ENCODE assay signal across 1 cellular context in the genomic region with DNA sequence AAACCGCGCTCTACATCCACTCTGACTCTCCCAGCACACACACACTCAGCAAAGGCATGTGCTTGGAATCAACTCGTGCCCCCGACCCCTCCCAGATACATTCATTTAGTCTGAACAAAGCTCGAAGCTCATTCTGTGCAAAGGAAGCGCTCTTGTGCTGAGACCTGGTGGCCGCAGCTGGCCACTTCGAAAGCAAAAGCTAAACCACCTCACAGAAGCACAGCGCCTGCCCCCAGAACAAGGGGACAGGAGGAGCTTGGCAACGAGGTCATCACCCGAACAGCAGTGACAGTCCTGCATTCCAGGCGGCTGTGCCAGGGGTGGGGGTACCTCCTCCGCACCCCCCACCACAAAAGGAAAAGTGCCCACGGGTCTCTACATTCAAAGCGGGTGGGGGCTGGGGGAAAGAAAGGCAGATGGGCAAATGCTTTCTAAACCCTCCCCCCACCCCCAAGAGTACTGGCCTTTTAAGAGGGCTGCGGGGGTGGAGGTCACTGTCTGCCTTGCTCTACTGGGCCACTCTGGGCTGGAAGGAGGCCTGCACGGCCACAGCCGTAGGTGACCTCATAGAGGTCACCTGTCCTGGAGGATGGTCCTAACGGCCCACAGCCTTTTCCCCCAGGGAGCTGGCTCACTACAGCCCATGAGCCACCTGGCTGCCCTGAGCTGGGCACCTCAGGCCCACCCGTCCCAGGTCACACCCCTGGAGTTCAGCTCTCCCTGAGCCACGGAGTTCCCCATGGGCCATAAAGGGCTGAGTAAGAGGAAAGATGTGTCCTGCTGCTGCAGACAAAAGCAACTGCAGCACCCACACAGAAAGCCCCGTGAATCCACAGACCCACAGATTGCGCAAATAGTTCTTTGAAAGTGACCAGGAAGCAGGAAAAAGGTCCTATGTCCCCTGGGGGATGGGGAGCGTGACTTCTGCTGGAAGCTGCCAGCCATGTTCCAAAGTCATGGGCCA.
TF ChIP-seq lines count a peak whose summit lies in the region.

No MANE protein-coding gene starts in this region.

TF ChIP-seq in H1, 55 proteins besides CTCF, POLR2A, EP300 and RAD21:
- TF ChIP-seq YY1 (IDR thresholded peaks at IDR 0.05; ENCODE audit: low read depth, low read length), result no peak
- 0 out of 2 replicates have a peak, but pooled peaks have one; percentile 47 for TF ChIP-seq TEAD4 (IDR thresholded peaks at IDR 0.05; ENCODE audit: low read depth, low read length)
- no peak for TF ChIP-seq TAF1 (IDR thresholded peaks at IDR 0.05; ENCODE audit: low read depth, low read length)
